10 cellular contexts compared by ENCODE assay signal in the genomic region with DNA sequence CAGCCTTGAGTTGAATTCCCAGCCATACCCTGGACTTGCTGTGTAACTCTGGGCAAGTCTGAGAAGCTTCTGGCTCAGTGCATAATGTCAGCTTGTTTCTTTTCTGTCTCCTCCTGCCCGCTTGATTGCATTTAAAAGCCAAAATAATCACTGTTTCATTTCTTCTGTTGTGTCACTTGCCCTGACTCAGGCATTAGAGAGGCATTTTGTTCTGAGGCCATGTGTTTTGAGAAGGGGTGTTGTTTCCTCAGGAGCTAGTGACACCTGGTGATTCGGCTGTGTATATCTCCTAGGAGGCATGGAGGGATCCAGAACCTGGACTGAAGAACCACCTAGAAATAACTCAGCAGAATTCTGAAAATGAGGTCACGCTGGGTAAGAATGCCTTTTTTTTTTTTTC. TPM values are rescaled to one million over a fixed set of nuclear protein-coding genes. Genes with fewer than 3 reads are reported as not detected.
DNase-seq lines count a peak whose midpoint lies in the region; ATAC-seq, FAIRE-seq and TF ChIP-seq lines count a peak whose summit lies in the region.
"Had no signal": no experiment of that assay in that cellular context is flagged by ENCODE, and none has a peak within 500 bp of the region (broad histone marks: within the 10 kb centered on the region; RNA-seq: fewer than 3 reads in every experiment).

No MANE protein-coding gene starts in this region.

- peak; percentile 16 for ATAC-seq in activated T-helper 17 cell treated with anti-CD3 and anti-CD28 coated beads, Interleukin-2, amount 50 U/mL, for 72 hours (replicated peaks)
- ATAC-seq in upper lobe of right lung (no peak), GM21528 (IDR thresholded peaks at IDR 0.05; ENCODE audit: low FRiP score, unreplicated experiment) (no peak)

- no peak for FAIRE-seq in D721Med (lab: Jason Lieb, UNC)

- no peak overlapping the region for H3K27ac ChIP-seq in upper lobe of right lung

- peaks cover 24% of the 10 kb centered on the region for H3K4me1 Mint-ChIP-seq in activated T-helper 17 cell treated with anti-CD3 and anti-CD28 coated beads, Interleukin-2, amount 50 U/mL, for 72 hours

- H3K9me3 ChIP-seq in HAP-1 = no peaks in the 10 kb centered on the region
- no peaks in the 10 kb centered on the region for H3K9me3 ChIP-seq in upper lobe of right lung

- no peaks in the 10 kb centered on the region for H3K27me3 Mint-ChIP-seq in activated T-helper 17 cell treated with anti-CD3 and anti-CD28 coated beads, Interleukin-2, amount 50 U/mL, for 72 hours

- no peak overlapping the region for H3K4me3 ChIP-seq in HAP-1
- no peak overlapping the region for H3K4me3 ChIP-seq in upper lobe of right lung

- peaks cover 100% of the 10 kb centered on the region for H3K36me3 Mint-ChIP-seq in activated T-helper 17 cell treated with anti-CD3 and anti-CD28 coated beads, Interleukin-2, amount 50 U/mL, for 72 hours (ENCODE audit: low read depth)

- intact Hi-C loops in upper lobe of right lung (cut with DNase I) = no loop called here

- in situ Hi-C loops in Caki2 (cut with HindIII; ENCODE audit: low pct_unique_long_range_greater_than_20kb, low sequenced_read_pairs) (no loop called here), HAP-1 (cut with MboI; ENCODE audit: low sequenced_read_pairs) (no loop called here)

- peak overlapping the region; percentile 54 for H3K4me3 Mint-ChIP-seq in activated T-helper 17 cell treated with anti-CD3 and anti-CD28 coated beads, Interleukin-2, amount 50 U/mL, for 72 hours

- H3K36me3 ChIP-seq in HAP-1 (replicated peaks) = peaks cover 59% of the 10 kb centered on the region
- H3K36me3 ChIP-seq in upper lobe of right lung = peaks cover 66% of the 10 kb centered on the region

- DNase-seq in Caki2 (ENCODE audit: low read depth) (peak; percentile 64), HuH-7 (ENCODE audit: low spot score) (peak; percentile 72), iPS-NIHi7 (ENCODE audit: extremely low spot score) (peak; percentile 61), HAP-1 (ENCODE audit: low spot score in 2 of 2) (no peak), D721Med (ENCODE audit: insufficient read length, low spot score) (no peak), upper lobe of right lung (no peak)
- DNase-seq: NCI-H526 treated with DMSO at 0.1 percent for 48 hours; stimulated activated CD4-positive, alpha-beta T cell treated with anti-CD3 and anti-CD28 coated beads, Interleukin-1b, Interleukin-23, amount 100 ng/mL, for 48 hours had no signal

- H3K9me3 Mint-ChIP-seq in activated T-helper 17 cell treated with anti-CD3 and anti-CD28 coated beads, Interleukin-2, amount 50 U/mL, for 72 hours = no peaks in the 10 kb centered on the region

- H3K27me3 ChIP-seq in HAP-1 (ENCODE audit: low read depth) (no peaks in the 10 kb centered on the region), upper lobe of right lung (no peaks in the 10 kb centered on the region)

- no peak for TF ChIP-seq CTCF in D721Med (IDR thresholded peaks at IDR 0.05; ENCODE audit: insufficient read depth, missing control alignments)
- no peak for TF ChIP-seq CTCF in upper lobe of right lung (IDR thresholded peaks at IDR 0.05)

- H3K4me1 ChIP-seq in HAP-1 (peaks cover 10% of the 10 kb centered on the region), upper lobe of right lung (peaks cover 20% of the 10 kb centered on the region)

- peak overlapping the region; percentile 64 for H3K27ac Mint-ChIP-seq in activated T-helper 17 cell treated with anti-CD3 and anti-CD28 coated beads, Interleukin-2, amount 50 U/mL, for 72 hours

RNA-seq across cellular contexts. Expression of a gene that starts 16.0 kb away (rescaled TPM):
- total RNA-seq in Caki2 (2014; rRNA removed; shearing (Covaris generic); ENCODE audit: low replicate concordance) = 14.2 and 23.1 TPM in 2 replicates
- 10 to 100 TPM; 14.8 to 22.5 TPM for total RNA-seq in activated T-helper 17 cell treated with anti-CD3 and anti-CD28 coated beads, Interleukin-2, amount 50 U/mL, for 72 hours
- total RNA-seq in upper lobe of right lung = 29.4 TPM

RNA-seq across cellular contexts. Expression of a gene that starts 19.9 kb away (rescaled TPM):
- 12.6 and 29.7 TPM in 2 replicates for total RNA-seq in Caki2 (2014; rRNA removed; shearing (Covaris generic); ENCODE audit: low replicate concordance)
- total RNA-seq in activated T-helper 17 cell treated with anti-CD3 and anti-CD28 coated beads, Interleukin-2, amount 50 U/mL, for 72 hours = 1 to 10 TPM; 7.8 TPM
- 9.0 TPM for total RNA-seq in upper lobe of right lung

RNA-seq across cellular contexts. Expression of a gene that starts 37.3 kb away (rescaled TPM):
- total RNA-seq in Caki2 (2014; rRNA removed; shearing (Covaris generic); ENCODE audit: low replicate concordance) = 11.0 and 15.9 TPM in 2 replicates
- total RNA-seq in activated T-helper 17 cell treated with anti-CD3 and anti-CD28 coated beads, Interleukin-2, amount 50 U/mL, for 72 hours = 10 to 100 TPM in 1 of 2 donors, 1 to 10 TPM in 1; 9.0 to 14.1 TPM
- total RNA-seq in upper lobe of right lung = 5.8 TPM

Comparison
In these comparisons a context has a peak if more than half of its experiments do, and no peak if none do; other contexts are left out.
1. DNase-seq: peak in Caki2 (single experiment), HuH-7 (single experiment) and iPS-NIHi7 (single experiment); none in HAP-1 (0 of 2), D721Med (single experiment) and upper lobe of right lung (single experiment).